ENCODE assay signal across 1 cellular context in genomic region chr6:11218477-11218826, GRCh38.
TF ChIP-seq lines count a peak whose summit lies in the region.

No MANE protein-coding gene starts in this region.

TF ChIP-seq in GM23338, 12 proteins besides CTCF, POLR2A, EP300 and RAD21:
- TF ChIP-seq ETS1 (IDR thresholded peaks at IDR 0.05) = no peak
- no peak for TF ChIP-seq EZH2phosphoT487 (IDR thresholded peaks at IDR 0.05; ENCODE audit: unreplicated experiment)
- no peak for TF ChIP-seq ZNF114 (CRISPR knock-in tag; IDR thresholded peaks at IDR 0.05)
- no peak for TF ChIP-seq ZNF331 (CRISPR knock-in tag; IDR thresholded peaks at IDR 0.05; ENCODE audit: low read depth)
- TF ChIP-seq ZNF462 (CRISPR knock-in tag; IDR thresholded peaks at IDR 0.05) = no peak
- TF ChIP-seq POLR2AphosphoS5 (IDR thresholded peaks at IDR 0.05; ENCODE audit: low read depth) = no peak
- TF ChIP-seq NANOG (IDR thresholded peaks at IDR 0.05; ENCODE audit: borderline replicate concordance) = no peak
- no peak for TF ChIP-seq STAT1 (IDR thresholded peaks at IDR 0.05; ENCODE audit: unreplicated experiment)
- TF ChIP-seq JUNB (IDR thresholded peaks at IDR 0.05; ENCODE audit: unreplicated experiment) = no peak
- TF ChIP-seq CREB1 (CRISPR knock-in tag; IDR thresholded peaks at IDR 0.05; ENCODE audit: low read depth) = no peak
